In genomic region chr20:6767166-6767535, GRCh38 we compare ENCODE assay signal across 9 cellular contexts. TPM values are rescaled to one million over a fixed set of nuclear protein-coding genes. Genes with fewer than 3 reads are reported as not detected.
DNase-seq lines count a peak whose midpoint lies in the region; ATAC-seq and TF ChIP-seq lines count a peak whose summit lies in the region.
"Had no signal": no experiment of that assay in that cellular context is flagged by ENCODE, and none has a peak within 500 bp of the region (broad histone marks: within the 10 kb centered on the region; RNA-seq: fewer than 3 reads in every experiment).

No MANE protein-coding gene starts in this region.

- H3K4me1 ChIP-seq in duodenal mucosa (ENCODE audit: control insufficient read depth in 1 of 2, insufficient read depth in 2 of 2, low read length in 2 of 2) = peaks cover 11 to 25% of the 10 kb centered on the region in 2 donors

- TF ChIP-seq POLR2A in GM18505 (IDR thresholded peaks at IDR 0.05; ENCODE audit: borderline replicate concordance, extremely low read depth, insufficient read depth, insufficient read length) = no peak

- no peaks in the 10 kb centered on the region for H3K36me3 Mint-ChIP-seq in natural killer cell
- H3K36me3 Mint-ChIP-seq in natural killer cell treated with Interleukin-12 subunit alpha and Interleukin-12 subunit beta and Interleukin-15 and Interleukin-18, amount 100 ng/mL, for 72 hours = no peaks in the 10 kb centered on the region
- no peaks in the 10 kb centered on the region for H3K36me3 Mint-ChIP-seq in naive B cell

- H3K4me3 ChIP-seq in duodenal mucosa (ENCODE audit: low read depth in 1 of 2, low read length in 2 of 2) = peak overlapping the region; percentile 64 to 65

- H3K9me3 ChIP-seq in duodenal mucosa (ENCODE audit: control insufficient read depth in 1 of 2, low read length in 2 of 2) = no peaks in the 10 kb centered on the region

- H3K36me3 ChIP-seq in duodenal mucosa (ENCODE audit: control insufficient read depth in 1 of 2, insufficient read depth in 2 of 2, low read length in 2 of 2) = peaks cover 0 to 8% of the 10 kb centered on the region in 2 donors

- DNase-seq in natural killer cell = no peak
- DNase-seq in natural killer cell treated with Interleukin-12 subunit alpha and Interleukin-12 subunit beta and Interleukin-15 and Interleukin-18, amount 100 ng/mL, for 72 hours (ENCODE audit: low spot score) = no peak
- no peak for DNase-seq in naive B cell
- DNase-seq in posterior vena cava (ENCODE audit: low spot score) = no peak
- DNase-seq in RPMI8226 = no peak
- DNase-seq: stimulated activated CD4-positive, alpha-beta T cell treated with anti-CD3 and anti-CD28 coated beads, Interleukin-4, amount 100 ng/mL, for 4 hours had no signal

- ATAC-seq in natural killer cell (no peak), naive B cell (ENCODE audit: low read depth in 2 of 2) (no peak), GM18505 (IDR thresholded peaks at IDR 0.05; ENCODE audit: unreplicated experiment) (no peak), HG02970 (IDR thresholded peaks at IDR 0.05; ENCODE audit: low FRiP score, unreplicated experiment) (no peak)
- no peak for ATAC-seq in natural killer cell treated with Interleukin-12 subunit alpha and Interleukin-12 subunit beta and Interleukin-15 and Interleukin-18, amount 100 ng/mL, for 72 hours

- H3K27ac Mint-ChIP-seq in natural killer cell (no peak overlapping the region), naive B cell (no peak overlapping the region)
- H3K27ac Mint-ChIP-seq in natural killer cell treated with Interleukin-12 subunit alpha and Interleukin-12 subunit beta and Interleukin-15 and Interleukin-18, amount 100 ng/mL, for 72 hours = no peak overlapping the region

- peaks cover 32 to 34% of the 10 kb centered on the region in 2 donors for H3K27me3 Mint-ChIP-seq in natural killer cell (ENCODE audit: low read depth in 2 of 2)
- H3K27me3 Mint-ChIP-seq in natural killer cell treated with Interleukin-12 subunit alpha and Interleukin-12 subunit beta and Interleukin-15 and Interleukin-18, amount 100 ng/mL, for 72 hours = peaks cover 24 to 40% of the 10 kb centered on the region in 2 donors
- peaks cover 38 to 49% (median 46%) of the 10 kb centered on the region in 3 donors for H3K27me3 Mint-ChIP-seq in naive B cell

- H3K4me3 Mint-ChIP-seq in natural killer cell (peak overlapping the region; percentile 71), naive B cell (peak overlapping the region in 7 of 8 donors; percentile 29 to 74 (median 68))
- H3K4me3 Mint-ChIP-seq in natural killer cell treated with Interleukin-12 subunit alpha and Interleukin-12 subunit beta and Interleukin-15 and Interleukin-18, amount 100 ng/mL, for 72 hours = no peak overlapping the region

- no peak overlapping the region for H3K9ac ChIP-seq in duodenal mucosa (ENCODE audit: low read depth in 1 of 2, low read length in 2 of 2)

- intact Hi-C loops in natural killer cell (cut with micrococcal nuclease) = loop anchor here (10.0 kb wide), 1 partner anchor 1958 kb away; no protein-coding TSS in a partner anchor
- intact Hi-C loops in posterior vena cava (cut with DNase I) = loop anchor here in 1 of 2 donors (5.0 kb wide), 1 partner anchor 1095 kb away; no protein-coding TSS in a partner anchor

- H3K9me3 Mint-ChIP-seq in natural killer cell = no peaks in the 10 kb centered on the region
- no peaks in the 10 kb centered on the region for H3K9me3 Mint-ChIP-seq in natural killer cell treated with Interleukin-12 subunit alpha and Interleukin-12 subunit beta and Interleukin-15 and Interleukin-18, amount 100 ng/mL, for 72 hours
- H3K9me3 Mint-ChIP-seq in naive B cell = peaks cover 0 to 2% (median 0%) of the 10 kb centered on the region in 7 donors

- H3K27me3 ChIP-seq in duodenal mucosa (ENCODE audit: control insufficient read depth in 1 of 2, insufficient read depth in 2 of 2, low read length in 2 of 2) = peaks cover 0 to 4% of the 10 kb centered on the region in 2 donors

- TF ChIP-seq CTCF in natural killer cell (IDR thresholded peaks at IDR 0.05) = no peak

- peaks cover 7 to 10% of the 10 kb centered on the region in 2 donors for H3K4me1 Mint-ChIP-seq in natural killer cell
- peaks cover 5 to 10% of the 10 kb centered on the region in 2 donors for H3K4me1 Mint-ChIP-seq in natural killer cell treated with Interleukin-12 subunit alpha and Interleukin-12 subunit beta and Interleukin-15 and Interleukin-18, amount 100 ng/mL, for 72 hours (ENCODE audit: low read depth in 2 of 2)
- H3K4me1 Mint-ChIP-seq in naive B cell = peaks cover 5 to 20% (median 18%) of the 10 kb centered on the region in 3 donors

- H3K27ac ChIP-seq in duodenal mucosa (ENCODE audit: low read depth, low read length) = no peak overlapping the region

RNA-seq across cellular contexts. Expression of gene BMP2, which starts 0.3 kb away (rescaled TPM):
- total RNA-seq in natural killer cell (under 1 TPM; 0.45 to 0.66 (median 0.45) TPM), posterior vena cava (1 to 10 TPM; 3.2 to 5.3 TPM)
- total RNA-seq in natural killer cell treated with Interleukin-12 subunit alpha and Interleukin-12 subunit beta and Interleukin-15 and Interleukin-18, amount 100 ng/mL, for 72 hours = under 1 TPM; 0.10 to 0.11 TPM
- polyA plus RNA-seq in naive B cell (ENCODE audit: low read depth in 6 of 6) = not detected
